8 cellular contexts compared by ENCODE assay signal in the genomic region with DNA sequence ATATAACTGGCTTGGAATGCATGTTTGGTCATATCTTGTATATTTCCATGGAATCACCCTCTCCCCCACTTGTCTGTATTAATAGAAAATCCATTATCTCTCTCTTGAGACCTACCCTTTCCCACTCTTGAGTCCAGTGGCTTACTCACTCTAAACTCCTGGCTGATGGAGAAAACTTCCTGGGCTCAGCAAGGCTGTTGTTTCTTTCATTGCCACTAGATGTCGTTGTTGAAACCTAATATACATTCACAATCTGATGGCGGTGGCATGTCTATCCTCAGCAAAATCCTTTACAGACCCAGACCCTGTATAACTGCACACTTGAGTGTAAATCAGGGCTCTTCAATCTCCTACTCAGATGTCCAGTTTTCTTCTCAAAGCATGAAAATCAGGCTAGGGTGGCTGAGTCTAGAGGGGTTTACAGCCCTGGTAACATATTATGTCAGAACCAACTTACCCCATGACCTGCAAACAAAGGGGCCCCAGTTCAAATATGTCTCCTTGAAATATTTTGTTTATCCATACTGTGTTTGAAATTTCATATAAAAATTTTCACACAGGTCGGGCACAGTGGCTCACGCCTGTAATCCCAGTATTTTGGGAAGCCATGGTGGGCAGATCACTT.
A peak's percentile ranks its signal among the peaks of the same experiment; 100 is the strongest.
DNase-seq lines count a peak whose midpoint lies in the region; ATAC-seq, FAIRE-seq and TF ChIP-seq lines count a peak whose summit lies in the region.

No MANE protein-coding gene starts in this region.

- FAIRE-seq in GM12891 (lab: Jason Lieb, UNC), result peak; percentile 90

- peak; percentile 83 for ATAC-seq in HG02642 (IDR thresholded peaks at IDR 0.05; ENCODE audit: poor library complexity, unreplicated experiment)

- no peak overlapping the region for H3K27ac ChIP-seq in tibial artery

- H3K27me3 ChIP-seq in tibial artery, result no peaks in the 10 kb centered on the region

- no peak overlapping the region for H3K4me3 ChIP-seq in tibial artery

- H3K4me1 ChIP-seq in tibial artery, result no peaks in the 10 kb centered on the region

- TF ChIP-seq POLR2A in GM12891 (IDR thresholded peaks at IDR 0.05; ENCODE audit: low read depth, low read length), result no peak

- H3K9me3 ChIP-seq in tibial artery, result no peaks in the 10 kb centered on the region

- peak in 1 of 2 experiments; percentile 49 for TF ChIP-seq CTCF in tibial artery (IDR thresholded peaks at IDR 0.05)

- intact Hi-C loops in tibial artery (cut with DNase I; ENCODE audit: low total_unique reads), result no loop called here

- H3K36me3 ChIP-seq in tibial artery, result no peaks in the 10 kb centered on the region

- peak; percentile 52 to 56 for DNase-seq in AML-193 (lab: John Stamatoyannopoulos, UW)
- no peak for DNase-seq in GM12891 (ENCODE audit: insufficient read length, low spot score)
- peak; percentile 19 for DNase-seq in NCI-H1694 treated with DMSO at 0.1 percent for 48 hours (lab: John Stamatoyannopoulos, UW)
- DNase-seq in activated CD4-positive, alpha-beta T cell treated with anti-CD3 and anti-CD28 coated beads for 48 hours, result peak; percentile 27
- DNase-seq in foreskin melanocyte, result peak; percentile 43
- DNase-seq in retina, result peak; percentile 40
- no peak for DNase-seq in tibial artery

TF ChIP-seq in GM12891, 5 proteins besides CTCF, POLR2A, EP300 and RAD21:
- no peak for TF ChIP-seq POU2F2 (IDR thresholded peaks at IDR 0.05; ENCODE audit: low read depth, low read length)
TF ChIP-seq in GM12891: peak in this region for 0.

Comparison
In these comparisons a context has a peak if more than half of its experiments do, and no peak if none do; other contexts are left out.
1. DNase-seq: peak in AML-193 (2 of 2), NCI-H1694 treated with DMSO at 0.1 percent for 48 hours (single experiment), activated CD4-positive, alpha-beta T cell treated with anti-CD3 and anti-CD28 coated beads for 48 hours (single experiment), foreskin melanocyte (single experiment) and retina (single experiment); none in GM12891 (single experiment) and tibial artery (0 of 2).